1 cellular context compared by ENCODE assay signal in genomic region chr16:14013571-14014283, GRCh38.
TF ChIP-seq lines count a peak whose summit lies in the region.

No MANE protein-coding gene starts in this region.

TF ChIP-seq in SK-N-SH treated with all-trans-retinoic acid at 6 μM for 48 hours, 23 proteins besides CTCF, POLR2A, EP300 and RAD21 (continued from another document):
- TF ChIP-seq TSHZ2 (CRISPR knock-in tag; IDR thresholded peaks at IDR 0.05), result peak; percentile 80
- TF ChIP-seq PPARA (CRISPR knock-in tag; IDR thresholded peaks at IDR 0.05; ENCODE audit: borderline replicate concordance), result peak; percentile 88
- TF ChIP-seq RARB (CRISPR knock-in tag; IDR thresholded peaks at IDR 0.05), result no peak
- TF ChIP-seq GLIS3 (CRISPR knock-in tag; IDR thresholded peaks at IDR 0.05), result peak; percentile 80; the same call in 1 of the 2 replicates
- no peak; the same call in 1 of the 2 replicates for TF ChIP-seq POU6F1 (CRISPR knock-in tag; IDR thresholded peaks at IDR 0.05; ENCODE audit: borderline replicate concordance, low read depth)
- no peak; the same call in 1 of the 2 replicates for TF ChIP-seq ARNTL (CRISPR knock-in tag; IDR thresholded peaks at IDR 0.05; ENCODE audit: borderline replicate concordance, low read depth)
- TF ChIP-seq ZNF70 (CRISPR knock-in tag; IDR thresholded peaks at IDR 0.05), result no peak
- peak; percentile 16; the same call in 1 of the 2 replicates for TF ChIP-seq ESRRG (CRISPR knock-in tag; IDR thresholded peaks at IDR 0.05)
